ENCODE assay signal across 1 cellular context in the genomic region with DNA sequence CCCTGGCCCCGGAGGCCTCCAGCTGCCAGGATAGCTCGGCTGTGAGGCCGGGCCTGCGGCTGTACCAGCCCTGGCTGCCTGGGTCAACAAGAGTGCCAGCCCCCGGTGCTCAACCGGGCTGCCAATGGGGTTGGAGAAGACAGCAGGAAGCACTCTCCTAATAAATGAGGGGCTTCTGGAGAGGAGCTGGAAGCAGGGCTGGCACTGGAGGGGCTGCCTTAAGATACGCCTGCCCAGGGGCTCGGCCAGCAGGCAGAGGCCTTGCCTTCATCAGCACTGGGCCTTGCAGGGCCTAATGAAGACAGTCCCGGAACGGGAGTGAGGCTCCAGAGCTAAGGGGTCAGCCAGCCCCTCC.
TF ChIP-seq lines count a peak whose summit lies in the region.

No MANE protein-coding gene starts in this region.

TF ChIP-seq in GM23338, 12 proteins besides CTCF, POLR2A, EP300 and RAD21 (continued from another document):
- TF ChIP-seq ZNF331 (CRISPR knock-in tag; IDR thresholded peaks at IDR 0.05; ENCODE audit: low read depth) = no peak
- TF ChIP-seq, protein P1, sequence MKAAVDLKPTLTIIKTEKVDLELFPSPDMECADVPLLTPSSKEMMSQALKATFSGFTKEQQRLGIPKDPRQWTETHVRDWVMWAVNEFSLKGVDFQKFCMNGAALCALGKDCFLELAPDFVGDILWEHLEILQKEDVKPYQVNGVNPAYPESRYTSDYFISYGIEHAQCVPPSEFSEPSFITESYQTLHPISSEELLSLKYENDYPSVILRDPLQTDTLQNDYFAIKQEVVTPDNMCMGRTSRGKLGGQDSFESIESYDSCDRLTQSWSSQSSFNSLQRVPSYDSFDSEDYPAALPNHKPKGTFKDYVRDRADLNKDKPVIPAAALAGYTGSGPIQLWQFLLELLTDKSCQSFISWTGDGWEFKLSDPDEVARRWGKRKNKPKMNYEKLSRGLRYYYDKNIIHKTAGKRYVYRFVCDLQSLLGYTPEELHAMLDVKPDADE (IDR thresholded peaks at IDR 0.05) = no peak
- TF ChIP-seq NANOG (IDR thresholded peaks at IDR 0.05; ENCODE audit: borderline replicate concordance) = no peak
- TF ChIP-seq JUNB (IDR thresholded peaks at IDR 0.05; ENCODE audit: unreplicated experiment) = no peak
- TF ChIP-seq, protein P2, sequence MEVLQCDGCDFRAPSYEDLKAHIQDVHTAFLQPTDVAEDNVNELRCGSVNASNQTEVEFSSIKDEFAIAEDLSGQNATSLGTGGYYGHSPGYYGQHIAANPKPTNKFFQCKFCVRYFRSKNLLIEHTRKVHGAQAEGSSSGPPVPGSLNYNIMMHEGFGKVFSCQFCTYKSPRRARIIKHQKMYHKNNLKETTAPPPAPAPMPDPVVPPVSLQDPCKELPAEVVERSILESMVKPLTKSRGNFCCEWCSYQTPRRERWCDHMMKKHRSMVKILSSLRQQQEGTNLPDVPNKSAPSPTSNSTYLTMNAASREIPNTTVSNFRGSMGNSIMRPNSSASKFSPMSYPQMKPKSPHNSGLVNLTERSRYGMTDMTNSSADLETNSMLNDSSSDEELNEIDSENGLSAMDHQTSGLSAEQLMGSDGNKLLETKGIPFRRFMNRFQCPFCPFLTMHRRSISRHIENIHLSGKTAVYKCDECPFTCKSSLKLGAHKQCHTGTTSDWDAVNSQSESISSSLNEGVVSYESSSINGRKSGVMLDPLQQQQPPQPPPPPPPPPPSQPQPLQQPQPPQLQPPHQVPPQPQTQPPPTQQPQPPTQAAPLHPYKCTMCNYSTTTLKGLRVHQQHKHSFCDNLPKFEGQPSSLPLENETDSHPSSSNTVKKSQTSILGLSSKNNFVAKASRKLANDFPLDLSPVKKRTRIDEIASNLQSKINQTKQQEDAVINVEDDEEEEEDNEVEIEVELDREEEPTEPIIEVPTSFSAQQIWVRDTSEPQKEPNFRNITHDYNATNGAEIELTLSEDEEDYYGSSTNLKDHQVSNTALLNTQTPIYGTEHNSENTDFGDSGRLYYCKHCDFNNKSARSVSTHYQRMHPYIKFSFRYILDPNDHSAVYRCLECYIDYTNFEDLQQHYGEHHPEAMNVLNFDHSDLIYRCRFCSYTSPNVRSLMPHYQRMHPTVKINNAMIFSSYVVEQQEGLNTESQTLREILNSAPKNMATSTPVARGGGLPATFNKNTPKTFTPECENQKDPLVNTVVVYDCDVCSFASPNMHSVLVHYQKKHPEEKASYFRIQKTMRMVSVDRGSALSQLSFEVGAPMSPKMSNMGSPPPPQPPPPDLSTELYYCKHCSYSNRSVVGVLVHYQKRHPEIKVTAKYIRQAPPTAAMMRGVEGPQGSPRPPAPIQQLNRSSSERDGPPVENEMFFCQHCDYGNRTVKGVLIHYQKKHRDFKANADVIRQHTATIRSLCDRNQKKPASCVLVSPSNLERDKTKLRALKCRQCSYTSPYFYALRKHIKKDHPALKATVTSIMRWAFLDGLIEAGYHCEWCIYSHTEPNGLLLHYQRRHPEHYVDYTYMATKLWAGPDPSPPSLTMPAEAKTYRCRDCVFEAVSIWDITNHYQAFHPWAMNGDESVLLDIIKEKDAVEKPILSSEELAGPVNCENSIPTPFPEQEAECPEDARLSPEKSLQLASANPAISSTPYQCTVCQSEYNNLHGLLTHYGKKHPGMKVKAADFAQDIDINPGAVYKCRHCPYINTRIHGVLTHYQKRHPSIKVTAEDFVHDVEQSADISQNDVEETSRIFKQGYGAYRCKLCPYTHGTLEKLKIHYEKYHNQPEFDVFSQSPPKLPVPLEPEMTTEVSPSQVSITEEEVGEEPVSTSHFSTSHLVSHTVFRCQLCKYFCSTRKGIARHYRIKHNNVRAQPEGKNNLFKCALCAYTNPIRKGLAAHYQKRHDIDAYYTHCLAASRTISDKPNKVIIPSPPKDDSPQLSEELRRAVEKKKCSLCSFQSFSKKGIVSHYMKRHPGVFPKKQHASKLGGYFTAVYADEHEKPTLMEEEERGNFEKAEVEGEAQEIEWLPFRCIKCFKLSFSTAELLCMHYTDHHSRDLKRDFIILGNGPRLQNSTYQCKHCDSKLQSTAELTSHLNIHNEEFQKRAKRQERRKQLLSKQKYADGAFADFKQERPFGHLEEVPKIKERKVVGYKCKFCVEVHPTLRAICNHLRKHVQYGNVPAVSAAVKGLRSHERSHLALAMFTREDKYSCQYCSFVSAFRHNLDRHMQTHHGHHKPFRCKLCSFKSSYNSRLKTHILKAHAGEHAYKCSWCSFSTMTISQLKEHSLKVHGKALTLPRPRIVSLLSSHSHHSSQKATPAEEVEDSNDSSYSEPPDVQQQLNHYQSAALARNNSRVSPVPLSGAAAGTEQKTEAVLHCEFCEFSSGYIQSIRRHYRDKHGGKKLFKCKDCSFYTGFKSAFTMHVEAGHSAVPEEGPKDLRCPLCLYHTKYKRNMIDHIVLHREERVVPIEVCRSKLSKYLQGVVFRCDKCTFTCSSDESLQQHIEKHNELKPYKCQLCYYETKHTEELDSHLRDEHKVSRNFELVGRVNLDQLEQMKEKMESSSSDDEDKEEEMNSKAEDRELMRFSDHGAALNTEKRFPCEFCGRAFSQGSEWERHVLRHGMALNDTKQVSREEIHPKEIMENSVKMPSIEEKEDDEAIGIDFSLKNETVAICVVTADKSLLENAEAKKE (CRISPR knock-in tag; IDR thresholded peaks at IDR 0.05) = no peak
